In the genomic region with DNA sequence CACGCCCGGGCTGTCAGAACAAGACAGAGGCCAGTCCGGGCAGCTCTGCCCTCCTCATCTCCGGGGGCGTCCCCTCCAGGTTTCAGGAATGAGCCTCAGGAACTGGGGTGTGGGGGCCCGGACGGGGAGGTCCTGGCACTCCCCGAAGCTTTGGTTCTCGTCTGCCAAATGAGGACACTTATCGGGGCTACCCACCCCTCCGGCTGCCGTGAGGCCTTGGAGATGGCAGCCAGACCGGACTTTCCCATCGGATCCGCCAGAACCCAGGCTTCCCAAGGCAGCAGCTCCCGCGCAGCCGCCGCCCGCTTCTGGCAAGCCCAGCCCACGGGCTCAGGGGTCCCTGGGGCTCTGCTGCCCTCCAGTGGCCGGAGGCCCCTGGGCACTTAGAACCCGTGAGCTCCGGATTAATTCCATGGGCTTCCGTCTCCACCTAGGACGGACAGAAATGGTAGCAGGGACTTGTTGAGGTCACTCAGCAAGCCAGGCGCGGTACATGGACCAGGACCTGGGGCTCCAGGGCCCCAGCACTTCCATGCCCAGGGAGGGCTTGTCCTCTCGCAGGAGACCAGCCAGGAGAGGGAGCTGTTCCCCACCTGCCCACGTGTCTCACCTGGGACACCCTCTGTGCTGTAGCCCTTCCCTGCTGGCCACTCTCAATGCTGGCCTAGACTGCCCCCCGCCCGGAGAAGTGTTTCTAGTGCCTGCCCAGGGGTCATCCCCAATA, we compare ENCODE assay signal across 8 cellular contexts.
DNase-seq lines count a peak whose midpoint lies in the region; ATAC-seq, FAIRE-seq and TF ChIP-seq lines count a peak whose summit lies in the region.

No MANE protein-coding gene starts in this region.

- in situ Hi-C loops in GM23248 (cut with MboI), result no loop called here

- 0 out of 2 replicates have a peak, but pooled peaks cover 12% of the 10 kb centered on the region for H3F3A ChIP-seq in GM23248 (ENCODE audit: insufficient read depth)

- FAIRE-seq in pancreas (lab: Jason Lieb, UNC), result no peak

- H4K20me1 ChIP-seq in GM23248 (ENCODE audit: insufficient read depth), result no peaks in the 10 kb centered on the region

- H3K4me1 ChIP-seq in GM23248 (ENCODE audit: insufficient read depth), result peaks cover 26% of the 10 kb centered on the region
- H3K4me1 ChIP-seq in pancreas, result peaks cover 6 to 16% (median 16%) of the 10 kb centered on the region in 3 donors
- peaks cover 4% of the 10 kb centered on the region for H3K4me1 ChIP-seq in thymus (ENCODE audit: control insufficient read depth, insufficient read depth, low read length)

- H3K9me3 Mint-ChIP-seq in activated naive CD4-positive, alpha-beta T cell treated with anti-CD3 and anti-CD28 coated beads, Interleukin-2, amount 50 U/mL, for 72 hours, result no peaks in the 10 kb centered on the region

- H3K27me3 ChIP-seq in GM23248 (replicated peaks; ENCODE audit: insufficient read depth) (no peaks in the 10 kb centered on the region), pancreas (no peaks in the 10 kb centered on the region), thymus (ENCODE audit: control insufficient read depth, insufficient read depth) (no peaks in the 10 kb centered on the region)

- H3K4me2 ChIP-seq in GM23248 (ENCODE audit: unreplicated experiment), result peak overlapping the region; percentile 78

- H3K9me3 ChIP-seq in GM23248 (ENCODE audit: low read depth) (no peaks in the 10 kb centered on the region), pancreas (no peaks in the 10 kb centered on the region), thymus (ENCODE audit: control insufficient read depth) (no peaks in the 10 kb centered on the region)

- peak overlapping the region; percentile 73 for H3K9ac ChIP-seq in GM23248

- ATAC-seq in activated naive CD4-positive, alpha-beta T cell treated with anti-CD3 and anti-CD28 coated beads, Interleukin-2, amount 50 U/mL, for 72 hours, result peak; percentile 88 to 94
- ATAC-seq in pancreas, result peak; percentile 89 to 95 (median 90)

- H3K36me3 ChIP-seq in GM23248 (ENCODE audit: low read depth) (no peaks in the 10 kb centered on the region), pancreas (no peaks in the 10 kb centered on the region), thymus (ENCODE audit: control insufficient read depth, insufficient read depth) (no peaks in the 10 kb centered on the region)

- WGBS in GM23248 (ENCODE audit: low coverage in 1 of 2, low lambda C conversion rate in 2 of 2, missing lambda C conversion rate in 2 of 2), 2 experiments, result 2 to 3% methylated on average over 23 to 31 of the region's 32 CpGs
- WGBS in pancreas, 2 donors, result 4 to 7% methylated on average over 32 of the region's 32 CpGs
- 8% methylated on average over 32 of the region's 32 CpGs for WGBS in thymus

- intact Hi-C loops in head of caudate nucleus (cut with DNase I) (loop anchor here (2.0 to 5.0 kb wide), 4 partner anchors 47 to 426 kb away; a partner anchor contains a TSS), pancreas (cut with DNase I) (loop anchor here in 2 of 3 donors (10.0 kb wide), 3 partner anchors 61 to 519 kb away; no protein-coding TSS in a partner anchor)

- H3K9me2 ChIP-seq in GM23248 (ENCODE audit: insufficient read depth), result no peaks in the 10 kb centered on the region

- H3K27ac ChIP-seq in GM23248 (peak overlapping the region; percentile 39; the same call in 1 of the 2 replicates), pancreas (peak overlapping the region in 3 of 4 donors; percentile 35 to 60 (median 54)), thymus (ENCODE audit: low read depth) (no peak overlapping the region)

- peak overlapping the region; percentile 79 to 81 for H3K27ac Mint-ChIP-seq in activated naive CD4-positive, alpha-beta T cell treated with anti-CD3 and anti-CD28 coated beads, Interleukin-2, amount 50 U/mL, for 72 hours

- peak; percentile 92 to 97 (median 95) for TF ChIP-seq CTCF in pancreas (IDR thresholded peaks at IDR 0.05)

- no peaks in the 10 kb centered on the region for H3K79me2 ChIP-seq in GM23248 (ENCODE audit: insufficient read depth)

- peak; percentile 71 for DNase-seq in DMS114 treated with DMSO at 0.1 percent for 48 hours (lab: John Stamatoyannopoulos, UW; ENCODE audit: unreplicated experiment)
- DNase-seq in GM23248, result peak; percentile 94
- DNase-seq in MV-4-11 (lab: John Stamatoyannopoulos, UW), result peak; percentile 68
- DNase-seq in SKM-1 (lab: John Stamatoyannopoulos, UW; ENCODE audit: unreplicated experiment), result peak; percentile 76
- peak; percentile 77 to 85 for DNase-seq in activated naive CD4-positive, alpha-beta T cell treated with anti-CD3 and anti-CD28 coated beads, Interleukin-2, amount 50 U/mL, for 72 hours (ENCODE audit: low spot score in 2 of 2)
- DNase-seq in head of caudate nucleus, result peak; percentile 74 to 96 (median 90)
- DNase-seq in pancreas, result peak; percentile 80 to 96 (median 91)

- H3K36me3 Mint-ChIP-seq in activated naive CD4-positive, alpha-beta T cell treated with anti-CD3 and anti-CD28 coated beads, Interleukin-2, amount 50 U/mL, for 72 hours, result no peaks in the 10 kb centered on the region

- H3K4me3 ChIP-seq in GM23248 (peak overlapping the region; percentile 68), pancreas (peak overlapping the region; percentile 27 to 48 (median 41)), thymus (ENCODE audit: low read length) (peak overlapping the region; percentile 45)

- H2AFZ ChIP-seq in GM23248, result peak overlapping the region; percentile 88
